In genomic region chr5:31993182-31993961, GRCh38 we compare ENCODE assay signal across 11 cellular contexts.
DNase-seq lines count a peak whose midpoint lies in the region; ATAC-seq and TF ChIP-seq lines count a peak whose summit lies in the region.
"Had no signal": no experiment of that assay in that cellular context is flagged by ENCODE, and none has a peak within 500 bp of the region (broad histone marks: within the 10 kb centered on the region; RNA-seq: fewer than 3 reads in every experiment).

No MANE protein-coding gene starts in this region.

- H3K4me1 ChIP-seq in breast epithelium (no peaks in the 10 kb centered on the region), thoracic aorta (ENCODE audit: control insufficient read depth in 1 of 2, low read depth in 2 of 2) (peaks cover 2 to 20% of the 10 kb centered on the region in 2 donors)
- H3K4me1 ChIP-seq: psoas muscle had no signal

- peaks cover 28% of the 10 kb centered on the region for H3K36me3 Mint-ChIP-seq in MCF 10A (ENCODE audit: insufficient read depth, unreplicated experiment)

- TF ChIP-seq CTCF in MCF 10A (IDR thresholded peaks at IDR 0.05; ENCODE audit: unreplicated experiment) = no peak
- TF ChIP-seq CTCF in breast epithelium (IDR thresholded peaks at IDR 0.05) = no peak
- no peak for TF ChIP-seq CTCF in choroid plexus epithelial cell (conservative IDR thresholded peaks at IDR 0.05; ENCODE audit: low read depth, low read length)
- TF ChIP-seq CTCF in thoracic aorta (IDR thresholded peaks at IDR 0.05) = no peak

- no peaks in the 10 kb centered on the region for H3K27me3 Mint-ChIP-seq in MCF 10A (ENCODE audit: insufficient read depth, unreplicated experiment)
- H3K27me3 Mint-ChIP-seq: stimulated activated naive CD8-positive, alpha-beta T cell treated with anti-CD3 and anti-CD28 coated beads, Interleukin-15, Interleukin-2, amounts not matched to agents 100 ng/mL and 50 ng/mL, for 24 hours had no signal

- peak overlapping the region in 1 of 2 donors; percentile 8 for H3K27ac ChIP-seq in breast epithelium
- peak overlapping the region in 1 of 2 donors; percentile 10 for H3K27ac ChIP-seq in thoracic aorta
- H3K27ac ChIP-seq: psoas muscle had no signal

- H3K4me3 Mint-ChIP-seq in MCF 10A (ENCODE audit: unreplicated experiment) = no peak overlapping the region
- H3K4me3 Mint-ChIP-seq: stimulated activated naive CD8-positive, alpha-beta T cell treated with anti-CD3 and anti-CD28 coated beads, Interleukin-15, Interleukin-2, amounts not matched to agents 100 ng/mL and 50 ng/mL, for 24 hours had no signal

- no peak for TF ChIP-seq POLR2A in breast epithelium (IDR thresholded peaks at IDR 0.05)

- peak; percentile 39 for DNase-seq in MCF 10A (ENCODE audit: unreplicated experiment)
- DNase-seq in breast epithelium (ENCODE audit: low spot score in 2 of 2) = no peak
- DNase-seq in choroid plexus epithelial cell (ENCODE audit: low read depth) = peak; percentile 83
- DNase-seq in thoracic aorta (ENCODE audit: low spot score) = no peak
- no peak for DNase-seq in foreskin melanocyte
- no peak for DNase-seq in T-helper 2 cell
- DNase-seq: NCI-H524 had no signal

- peak; percentile 44 for ATAC-seq in HG03342 (IDR thresholded peaks at IDR 0.05; ENCODE audit: unreplicated experiment)
- ATAC-seq in thoracic aorta (ENCODE audit: insufficient number of reproducible peaks, low FRiP score, low read depth) = no peak
- ATAC-seq in HG02571 (IDR thresholded peaks at IDR 0.05; ENCODE audit: unreplicated experiment) = no peak

- no peak overlapping the region for H3K27ac Mint-ChIP-seq in MCF 10A (ENCODE audit: low read depth, unreplicated experiment)
- H3K27ac Mint-ChIP-seq: stimulated activated naive CD8-positive, alpha-beta T cell treated with anti-CD3 and anti-CD28 coated beads, Interleukin-15, Interleukin-2, amounts not matched to agents 100 ng/mL and 50 ng/mL, for 24 hours had no signal

- intact Hi-C loops in MCF 10A (cut with micrococcal nuclease) = loop anchor here (5.0 kb wide), 1 partner anchor 166 kb away; no protein-coding TSS in a partner anchor
- intact Hi-C loops in breast epithelium (cut with DNase I; ENCODE audit: low total_unique reads) = no loop called here

- H3K27me3 ChIP-seq in breast epithelium (no peaks in the 10 kb centered on the region), thoracic aorta (replicated peaks; ENCODE audit: insufficient read depth) (no peaks in the 10 kb centered on the region)

- no peaks in the 10 kb centered on the region for H3K9me3 Mint-ChIP-seq in MCF 10A (ENCODE audit: unreplicated experiment)
- H3K9me3 Mint-ChIP-seq: stimulated activated naive CD8-positive, alpha-beta T cell treated with anti-CD3 and anti-CD28 coated beads, Interleukin-15, Interleukin-2, amounts not matched to agents 100 ng/mL and 50 ng/mL, for 24 hours had no signal

- H3K9me3 ChIP-seq in breast epithelium (no peaks in the 10 kb centered on the region), thoracic aorta (no peaks in the 10 kb centered on the region)
- H3K9me3 ChIP-seq: psoas muscle had no signal

- CTCF ChIA-PET in MCF 10A (lab: Yijun Ruan, JAX) = interaction anchor here (0.6 to 0.7 kb wide), 2 partner anchors 32 to 169 kb away, joined by 3 read pairs; no protein-coding TSS in a partner anchor

- peaks cover 42% of the 10 kb centered on the region for H3K4me1 Mint-ChIP-seq in MCF 10A (ENCODE audit: insufficient read depth, unreplicated experiment)

- H3K36me3 ChIP-seq in breast epithelium (no peaks in the 10 kb centered on the region), thoracic aorta (no peaks in the 10 kb centered on the region)

- no peak overlapping the region for H3K4me3 ChIP-seq in breast epithelium
- no peak overlapping the region for H3K4me3 ChIP-seq in choroid plexus epithelial cell (ENCODE audit: low read depth, low read length)
- peak overlapping the region; percentile 16 for H3K4me3 ChIP-seq in thoracic aorta
- H3K4me3 ChIP-seq: psoas muscle had no signal

- POLR2A ChIA-PET in MCF 10A (lab: Yijun Ruan, JAX) = interaction anchor here (0.9 to 1.4 kb wide), 3 partner anchors 22 to 54 kb away, joined by 3 to 4 read pairs (median 3); no protein-coding TSS in a partner anchor

- no TSS peak for BruUV-seq in MCF 10A (replicated peaks; lab: Mats Ljungman, UMichigan)

Comparison
In these comparisons a context has a peak if more than half of its experiments do, and no peak if none do; other contexts are left out.
1. DNase-seq: peak in MCF 10A (single experiment) and choroid plexus epithelial cell (single experiment); none in breast epithelium (0 of 2), thoracic aorta (single experiment), foreskin melanocyte (single experiment) and T-helper 2 cell (0 of 5).